8 cellular contexts compared by ENCODE assay signal in genomic region chr19:35268546-35269424, GRCh38. TPM values are rescaled to one million over a fixed set of nuclear protein-coding genes. Genes with fewer than 3 reads are reported as not detected.
A peak's percentile ranks its signal among the peaks of the same experiment; 100 is the strongest.
DNase-seq lines count a peak whose midpoint lies in the region; ATAC-seq lines count a peak whose summit lies in the region.

Gene USF2, plus strand, starts transcription at chr19:35268962. Its CDS starts 140 bp downstream, at chr19:35269102.

- peaks cover 41% of the 10 kb centered on the region for H3K36me3 Mint-ChIP-seq in activated CD4-positive, alpha-beta T cell treated with anti-CD3 and anti-CD28 coated beads, Interleukin-2, amount 10 ng/mL, durations not matched to agents 7 days and 5 days (ENCODE audit: low read depth)

- peak; percentile 4 for ATAC-seq in HG03095 (IDR thresholded peaks at IDR 0.05; ENCODE audit: unreplicated experiment)
- ATAC-seq in left lobe of liver = peak; percentile 13

- H3K4me1 Mint-ChIP-seq in activated CD4-positive, alpha-beta T cell treated with anti-CD3 and anti-CD28 coated beads, Interleukin-2, amount 10 ng/mL, durations not matched to agents 7 days and 5 days = peaks cover 44% of the 10 kb centered on the region

- POLR2A ChIA-PET in activated CD4-positive, alpha-beta T cell treated with anti-CD3 and anti-CD28 coated beads, Interleukin-2, amount 10 ng/mL, durations not matched to agents 7 days and 5 days (lab: Charles Lee) = no interaction called here

- H3K4me3 Mint-ChIP-seq in activated CD4-positive, alpha-beta T cell treated with anti-CD3 and anti-CD28 coated beads, Interleukin-2, amount 10 ng/mL, durations not matched to agents 7 days and 5 days = peak within 1 kb of the TSS; percentile 93

- no peaks in the 10 kb centered on the region for H3K27me3 Mint-ChIP-seq in activated CD4-positive, alpha-beta T cell treated with anti-CD3 and anti-CD28 coated beads, Interleukin-2, amount 10 ng/mL, durations not matched to agents 7 days and 5 days

- DNase-seq in SIG-M5 treated with dmso at 0.1 percent for 504 hours (lab: John Stamatoyannopoulos, UW; ENCODE audit: unreplicated experiment) = peak; percentile 40
- DNase-seq in SIG-M5 (lab: John Stamatoyannopoulos, UW) = no peak
- peak; percentile 92 for DNase-seq in NCI-H345 (lab: John Stamatoyannopoulos, UW)
- DNase-seq in activated CD4-positive, alpha-beta T cell treated with anti-CD3 and anti-CD28 coated beads, Interleukin-2, amount 10 ng/mL, durations not matched to agents 7 days and 5 days = peak; percentile 71
- DNase-seq in dermis microvascular lymphatic vessel endothelial cell (ENCODE audit: low read depth in 2 of 2) = peak; percentile 50 to 74
- peak; percentile 86 for DNase-seq in left lobe of liver (ENCODE audit: low spot score)
- peak; percentile 66 for DNase-seq in stimulated activated CD4-positive, alpha-beta T cell treated with anti-CD3 and anti-CD28 coated beads, Interleukin-4, amount 100 ng/mL, for 24 hours

- CTCF ChIA-PET in activated CD4-positive, alpha-beta T cell treated with anti-CD3 and anti-CD28 coated beads, Interleukin-2, amount 10 ng/mL, durations not matched to agents 7 days and 5 days (lab: Charles Lee) = interaction anchor here (0.6 to 1.6 kb wide), 6 partner anchors 10 to 341 kb away, joined by 3 to 5 read pairs (median 3); no protein-coding TSS in a partner anchor

- H3K9me3 Mint-ChIP-seq in activated CD4-positive, alpha-beta T cell treated with anti-CD3 and anti-CD28 coated beads, Interleukin-2, amount 10 ng/mL, durations not matched to agents 7 days and 5 days = no peaks in the 10 kb centered on the region

- H3K27ac Mint-ChIP-seq in activated CD4-positive, alpha-beta T cell treated with anti-CD3 and anti-CD28 coated beads, Interleukin-2, amount 10 ng/mL, durations not matched to agents 7 days and 5 days = peak within 1 kb of the TSS; percentile 96

RNA-seq across cellular contexts. Expression of gene USF2, which starts in this region (rescaled TPM):
- total RNA-seq in activated CD4-positive, alpha-beta T cell treated with anti-CD3 and anti-CD28 coated beads, Interleukin-2, amount 10 ng/mL, durations not matched to agents 7 days and 5 days = 100 to 1,000 TPM; 150 to 162 TPM
- total RNA-seq in dermis microvascular lymphatic vessel endothelial cell = 32.6 and 51.1 TPM in 2 replicates
- total RNA-seq in left lobe of liver = 91.7 TPM
